In genomic region chr7:28310449-28310848, GRCh38 we compare ENCODE assay signal across 36 cellular contexts.
"Had no signal": no experiment of that assay in that cellular context is flagged by ENCODE, and none has a peak within 500 bp of the region (broad histone marks: within the 10 kb centered on the region; RNA-seq: fewer than 3 reads in every experiment).

No MANE protein-coding gene starts in this region.

- DNase-seq: Karpas-422, Kasumi-1, MG63, MM.1S, MV-4-11, NCI-H1048, NCI-H1092, NCI-H1092 treated with DMSO at 0.1 percent for 48 hours, NCI-H1105, NCI-H1105 treated with DMSO at 0.1 percent for 48 hours, NCI-H1417, NCI-H1417 treated with DMSO at 0.1 percent for 48 hours, NCI-H1436, NCI-H1436 treated with DMSO at 0.1 percent for 48 hours, NCI-H146, NCI-H1694, NCI-H1694 treated with DMSO at 0.1 percent for 48 hours, NCI-H187, NCI-H187 treated with DMSO at 0.1 percent for 48 hours, NCI-H1930, NCI-H2029, NCI-H2029 treated with DMSO at 0.1 percent for 48 hours, NCI-H2081, NCI-H2081 treated with DMSO at 0.1 percent for 48 hours, NCI-H2107, NCI-H2171, NCI-H2171 treated with DMSO at 0.1 percent for 48 hours, NCI-H2227 treated with DMSO at 0.1 percent for 48 hours, NCI-H226, NCI-H345, NCI-H446, NCI-H446 treated with DMSO at 0.1 percent for 48 hours, NCI-H510A, NCI-H510A treated with DMSO at 0.1 percent for 48 hours, NCI-H524, NCI-H524 treated with DMSO at 0.1 percent for 48 hours had no signal

- H3K27me3 ChIP-seq: MG63 had no signal

- H3K4me3 ChIP-seq: MG63 had no signal

- H3K36me3 ChIP-seq: MG63 had no signal
